In genomic region chr9:135222991-135223760, GRCh38 we compare ENCODE assay signal across 1 cellular context.
TF ChIP-seq lines count a peak whose summit lies in the region.

No MANE protein-coding gene starts in this region.

TF ChIP-seq in HEK293, 187 proteins besides CTCF, POLR2A, EP300 and RAD21 (continued from another document):
- TF ChIP-seq ZNF76 (tag by site-specific recombination; IDR thresholded peaks at IDR 0.05; ENCODE audit: borderline replicate concordance, low read depth): no peak
